ENCODE assay signal across 1 cellular context in the genomic region with DNA sequence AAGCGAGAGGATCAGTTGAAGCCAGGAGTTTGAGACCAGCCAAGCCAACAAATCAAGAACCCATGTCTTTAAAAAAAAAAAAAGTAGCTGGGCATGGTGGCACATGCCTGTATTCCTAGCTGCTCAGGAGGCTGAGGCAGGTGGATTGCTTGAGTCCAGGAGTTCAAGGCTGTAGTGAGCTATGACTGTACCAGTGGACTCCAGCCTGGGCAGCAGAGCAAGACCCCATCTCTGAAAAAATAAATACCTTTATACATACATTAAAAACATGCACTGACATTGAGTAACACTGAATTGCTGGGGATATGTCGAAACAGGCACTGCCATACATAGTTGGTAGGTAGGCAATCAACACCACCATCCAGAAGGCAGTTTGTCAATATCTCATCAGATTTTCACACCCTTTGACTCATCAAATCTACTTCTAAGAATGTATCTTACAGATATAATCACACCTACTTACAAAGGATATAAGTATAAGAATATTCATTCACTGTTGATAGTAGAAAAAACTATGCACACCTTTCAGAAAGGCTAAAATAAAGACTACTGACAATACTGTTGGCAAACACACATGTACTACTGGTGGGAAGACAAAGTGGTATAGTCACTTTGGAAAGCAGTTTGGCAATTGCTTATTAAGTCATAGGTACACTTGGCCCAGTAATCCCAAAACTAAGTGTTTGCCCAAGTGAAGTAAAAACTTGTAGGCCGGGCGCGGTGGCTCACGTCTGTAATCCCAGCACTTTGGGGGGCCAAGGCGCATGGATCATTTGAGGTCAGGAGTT.
A peak's percentile ranks its signal among the peaks of the same experiment; 100 is the strongest.
TF ChIP-seq lines count a peak whose summit lies in the region.

No MANE protein-coding gene starts in this region.

TF ChIP-seq in K562, 482 proteins besides CTCF, POLR2A, EP300 and RAD21:
- TF ChIP-seq ZNF121 (CRISPR knock-in tag; conservative IDR thresholded peaks at IDR 0.05) (peak; percentile 87), SRSF9 (IDR thresholded peaks at IDR 0.05; ENCODE audit: borderline replicate concordance, low read depth, low read length) (no peak)
